Comparison of ENCODE assay signal across 21 cellular contexts in genomic region chr1:204036882-204037645, GRCh38. TPM values are rescaled to one million over a fixed set of nuclear protein-coding genes. Genes with fewer than 3 reads are reported as not detected.
DNase-seq lines count a peak whose midpoint lies in the region; ATAC-seq, FAIRE-seq and TF ChIP-seq lines count a peak whose summit lies in the region.
"Had no signal": no experiment of that assay in that cellular context is flagged by ENCODE, and none has a peak within 500 bp of the region (broad histone marks: within the 10 kb centered on the region; RNA-seq: fewer than 3 reads in every experiment).

No MANE protein-coding gene starts in this region.

- H3K27ac ChIP-seq in HepG2 (ENCODE audit: extremely low read length, insufficient read depth, low read length) (no peak overlapping the region), right lobe of liver (no peak overlapping the region), brain microvascular endothelial cell (no peak overlapping the region)
- H3K27ac ChIP-seq: coronary artery, KMS-11, transverse colon had no signal

- TF ChIP-seq RAD21 in HepG2 (CRISPR knock-in tag; IDR thresholded peaks at IDR 0.05) = no peak

- H3K4me3 ChIP-seq in HepG2 (replicated peaks in 1 of 3; ENCODE audit: insufficient read depth in 1 of 3, low read depth in 2 of 3, low read length in 3 of 3) (no peak overlapping the region), right lobe of liver (no peak overlapping the region), brain microvascular endothelial cell (ENCODE audit: low read depth, low read length) (no peak overlapping the region), kidney epithelial cell (ENCODE audit: low read depth, low read length) (no peak overlapping the region)
- H3K4me3 ChIP-seq: coronary artery, transverse colon had no signal

- H3K9ac ChIP-seq in HepG2 (ENCODE audit: insufficient read depth, low read depth, low read length) = no peak overlapping the region
- H3K9ac ChIP-seq: KMS-11 had no signal

- TF ChIP-seq POLR2A in HepG2 (IDR thresholded peaks at IDR 0.05; ENCODE audit: insufficient read depth in 1 of 2, low read depth in 2 of 2, low read length in 2 of 2) = no peak
- TF ChIP-seq POLR2A in right lobe of liver (IDR thresholded peaks at IDR 0.05) = no peak

- FAIRE-seq in HepG2 (lab: Jason Lieb, UNC) = no peak
- FAIRE-seq: endothelial cell of umbilical vein, GM18507 had no signal

- H4K20me1 ChIP-seq in HepG2 (ENCODE audit: insufficient read depth, low read length) = no peaks in the 10 kb centered on the region

- no peaks in the 10 kb centered on the region for H3K36me3 ChIP-seq in HepG2 (replicated peaks in 1 of 2; ENCODE audit: control insufficient read depth in 1 of 2, insufficient read depth in 2 of 2, low read length in 2 of 2)
- no peaks in the 10 kb centered on the region for H3K36me3 ChIP-seq in right lobe of liver
- H3K36me3 ChIP-seq in brain microvascular endothelial cell (replicated peaks) = no peaks in the 10 kb centered on the region
- H3K36me3 ChIP-seq in kidney epithelial cell (ENCODE audit: control insufficient read depth, insufficient read depth, low read length) = no peaks in the 10 kb centered on the region
- H3K36me3 ChIP-seq: transverse colon had no signal

- DNase-seq in HepG2 (ENCODE audit: low spot score) (no peak), right lobe of liver (no peak), brain microvascular endothelial cell (no peak), kidney epithelial cell (ENCODE audit: low read depth) (no peak), A172 (ENCODE audit: low spot score) (no peak), DMS153 (lab: John Stamatoyannopoulos, UW) (no peak)
- DNase-seq: activated CD4-positive, alpha-beta memory T cell treated with anti-CD3 and anti-CD28 coated beads, Interleukin-2, amount 10 ng/mL, durations not matched to agents 7 days and 5 days; activated T-cell treated with anti-CD3 and anti-CD28 coated beads, Interleukin-2, amount 50 U/mL, for 48 hours; CD8-positive, alpha-beta T cell; NCI-H1105 treated with DMSO at 0.1 percent for 48 hours; NCI-H345; stimulated activated naive CD8-positive, alpha-beta T cell treated with anti-CD3 and anti-CD28 coated beads, Interleukin-15, Interleukin-2, amounts not matched to agents 100 U/mL and 50 U/mL, for 24 hours; transverse colon had no signal

- CTCF ChIA-PET in HepG2 (lab: Yijun Ruan, JAX; ENCODE audit: low intra/inter-chr PET ratio, low total read pairs) = interaction anchor here (1.0 kb wide), 1 partner anchor 91 kb away, joined by 4 read pairs; no protein-coding TSS in a partner anchor

- H3K9me3 ChIP-seq in HepG2 (ENCODE audit: low read length) = no peaks in the 10 kb centered on the region
- no peaks in the 10 kb centered on the region for H3K9me3 ChIP-seq in right lobe of liver
- H3K9me3 ChIP-seq: transverse colon had no signal

- H3K4me1 ChIP-seq in HepG2 (ENCODE audit: insufficient read depth, low read length) = peaks cover 14% of the 10 kb centered on the region
- H3K4me1 ChIP-seq in right lobe of liver = no peaks in the 10 kb centered on the region

- TF ChIP-seq CTCF in HepG2 (CRISPR knock-in tag; IDR thresholded peaks at IDR 0.05) (no peak), right lobe of liver (IDR thresholded peaks at IDR 0.05) (no peak), brain microvascular endothelial cell (IDR thresholded peaks at IDR 0.05; ENCODE audit: low read depth, low read length, missing control alignments) (peak; percentile 22), kidney epithelial cell (IDR thresholded peaks at IDR 0.05; ENCODE audit: insufficient read depth, low read length, poor library complexity, severe bottlenecking) (peak; percentile 1)

- TF ChIP-seq EP300 in HepG2 (IDR thresholded peaks at IDR 0.05; ENCODE audit: low read depth in 2 of 2, low read length in 2 of 2) (no peak), HepG2 (CRISPR knock-in tag; IDR thresholded peaks at IDR 0.05; ENCODE audit: borderline replicate concordance) (no peak)

- peak; percentile 77 for ATAC-seq in HepG2
- ATAC-seq in right lobe of liver = no peak
- no peak for ATAC-seq in GM19035 (IDR thresholded peaks at IDR 0.05; ENCODE audit: unreplicated experiment)
- no peak for ATAC-seq in HG03342 (IDR thresholded peaks at IDR 0.05; ENCODE audit: unreplicated experiment)
- ATAC-seq: CD8-positive, alpha-beta T cell; Right ventricle myocardium inferior; sciatic nerve; stimulated activated naive CD8-positive, alpha-beta T cell treated with anti-CD3 and anti-CD28 coated beads, Interleukin-15, Interleukin-2, amounts not matched to agents 100 U/mL and 50 U/mL, for 24 hours had no signal

- H3K27me3 ChIP-seq in HepG2 (ENCODE audit: control insufficient read depth in 1 of 2, insufficient read depth in 2 of 2, low read length in 2 of 2) = peaks cover 0 to 6% of the 10 kb centered on the region in 2 experiments; a peak in 2 of 5 replicates
- no peaks in the 10 kb centered on the region for H3K27me3 ChIP-seq in right lobe of liver
- H3K27me3 ChIP-seq in brain microvascular endothelial cell (replicated peaks) = no peaks in the 10 kb centered on the region
- H3K27me3 ChIP-seq in kidney epithelial cell (ENCODE audit: control insufficient read depth, insufficient read depth, low read length) = no peaks in the 10 kb centered on the region
- H3K27me3 ChIP-seq: transverse colon had no signal

- intact Hi-C loops in HepG2 (cut with micrococcal nuclease; ENCODE audit: unreplicated experiment) = no loop called here
- intact Hi-C loops in right lobe of liver (cut with DNase I) = no loop called here

- H2AFZ ChIP-seq in HepG2 (ENCODE audit: low read length) = no peak overlapping the region

- H3K4me2 ChIP-seq in HepG2 (ENCODE audit: low read depth, low read length) = no peak overlapping the region
- H3K4me2 ChIP-seq: KMS-11 had no signal

- H3K79me2 ChIP-seq in HepG2 (ENCODE audit: insufficient read depth, low read length) = no peaks in the 10 kb centered on the region

- in situ Hi-C loops in HepG2 (cut with HindIII; ENCODE audit: extremely low pct_ligation_motif_present, low pct_unique_long_range_greater_than_20kb) (no loop called here), brain microvascular endothelial cell (cut with HindIII; ENCODE audit: low pct_ligation_motif_present, low sequenced_read_pairs) (no loop called here)

- BruUV-seq in HepG2 (replicated peaks; lab: Mats Ljungman, UMichigan) = no TSS peak

- 34% methylated on average over 13 of the region's 14 CpGs for WGBS in HepG2 (ENCODE audit: low lambda C conversion rate)
- 40% methylated on average over 4 of the region's 14 CpGs for WGBS in right lobe of liver (ENCODE audit: insufficient coverage, low coverage, low lambda C conversion rate, missing lambda C conversion rate)

- POLR2A ChIA-PET in HepG2 (lab: Yijun Ruan, JAX) = no interaction called here

TF ChIP-seq in HepG2, 621 proteins besides CTCF, POLR2A, EP300 and RAD21 (continues in another document):
- no peak for TF ChIP-seq DMTF1 (CRISPR knock-in tag; IDR thresholded peaks at IDR 0.05)
- no peak for TF ChIP-seq RXRA (CRISPR knock-in tag; IDR thresholded peaks at IDR 0.05)
- no peak for TF ChIP-seq NR0B2 (CRISPR knock-in tag; IDR thresholded peaks at IDR 0.05)
- no peak for TF ChIP-seq SALL1 (CRISPR knock-in tag; IDR thresholded peaks at IDR 0.05)

RNA-seq across cellular contexts. Expression of gene SOX13, which starts 35.9 kb away (rescaled TPM):
- total RNA-seq in HepG2 (2016; rRNA removed; fragmentation: Illumina TruSeq; extraction: Trizol) (9.3 and 13.3 TPM in 2 replicates), right lobe of liver (10 to 100 TPM; 12.5 to 29.1 (median 17.1) TPM), kidney epithelial cell (8.2 and 9.8 TPM in 2 replicates)
- 19.4 and 23.0 TPM in 2 replicates for total RNA-seq in HepG2 (2016; cell fraction: cytosol; rRNA removed; fragmentation: Illumina TruSeq; extraction: Trizol; ENCODE audit: low read depth)
- total RNA-seq in HepG2 (2016; cell fraction: insoluble cytoplasmic fraction; rRNA removed; fragmentation: Illumina TruSeq; extraction: Trizol) = 9.5 and 12.4 TPM in 2 replicates
- total RNA-seq in HepG2 (2016; cell fraction: membrane; rRNA removed; fragmentation: Illumina TruSeq; extraction: Trizol) = 7.5 and 8.0 TPM in 2 replicates
- 11.8 and 12.5 TPM in 2 replicates for total RNA-seq in HepG2 (2016; cell fraction: nucleus; rRNA removed; fragmentation: Illumina TruSeq; extraction: Trizol)
- polyA plus RNA-seq in HepG2 (2011; rRNA removed) = 15.8 and 19.0 TPM in 2 replicates
- polyA plus RNA-seq in HepG2 (2011; cell fraction: cytosol; rRNA removed) = 11.5 and 12.7 TPM in 2 replicates
- polyA plus RNA-seq in HepG2 (2011; cell fraction: nucleus; rRNA removed) = 51.5 and 56.0 TPM in 2 replicates
- 12.2 and 14.5 TPM in 2 replicates for polyA plus RNA-seq in HepG2 (2012)
- 1.2 and 1.3 TPM in 2 replicates for polyA plus RNA-seq in HepG2 (2016; cell fraction: cytosol; fragmentation: Illumina TruSeq; extraction: Trizol; ENCODE audit: low read depth)
- polyA plus RNA-seq in HepG2 (2016; cell fraction: insoluble cytoplasmic fraction; fragmentation: Illumina TruSeq; extraction: Trizol; ENCODE audit: low read depth) = 12.0 and 16.7 TPM in 2 replicates
- polyA plus RNA-seq in HepG2 (2016; cell fraction: membrane; fragmentation: Illumina TruSeq; extraction: Trizol; ENCODE audit: low read depth) = 3.4 and 3.9 TPM in 2 replicates
- 29.9 and 34.7 TPM in 2 replicates for polyA plus RNA-seq in HepG2 (2016; cell fraction: nucleus; fragmentation: Illumina TruSeq; extraction: Trizol; ENCODE audit: insufficient read depth, low read depth)
- 50.6 and 65.9 TPM in 2 replicates for polyA minus RNA-seq in HepG2 (2011; rRNA and poly(A)+ RNA removed; ENCODE audit: low replicate concordance)
- 12.0 and 12.7 TPM in 2 replicates for polyA minus RNA-seq in HepG2 (2011; cell fraction: cytosol; rRNA and poly(A)+ RNA removed)
- polyA minus RNA-seq in HepG2 (2011; cell fraction: nucleus; rRNA and poly(A)+ RNA removed) = 40.8 and 41.1 TPM in 2 replicates
- 7.0 and 11.2 TPM in 2 replicates for total RNA-seq in A172 (2014; rRNA removed; shearing (Covaris generic))

Comparison
In these comparisons a context has a peak if more than half of its experiments do, and no peak if none do; other contexts are left out.
1. CTCF ChIP-seq: peak in brain microvascular endothelial cell (single experiment) and kidney epithelial cell (single experiment); none in HepG2 (single experiment) and right lobe of liver (0 of 4).